In the genomic region with DNA sequence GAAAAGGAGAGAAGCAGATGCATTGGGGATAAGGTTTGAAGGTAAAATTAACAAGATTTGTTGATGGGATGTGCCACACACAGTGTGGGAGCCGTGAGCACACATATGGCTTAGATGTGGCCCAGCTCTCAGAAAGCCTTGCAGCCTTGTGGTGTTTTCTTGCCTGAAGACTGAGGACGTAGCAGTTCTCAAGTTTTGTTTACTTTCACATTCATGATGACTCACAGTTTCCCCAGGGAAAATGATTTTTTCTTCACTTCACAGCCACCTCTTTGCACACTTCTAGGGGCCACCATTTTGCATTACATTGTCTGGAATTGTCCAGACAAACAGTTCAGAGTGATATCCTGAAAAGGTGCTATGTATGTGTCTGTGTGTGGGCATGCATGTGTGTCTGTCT, we compare ENCODE assay signal across 1 cellular context.
TF ChIP-seq lines count a peak whose summit lies in the region.

No MANE protein-coding gene starts in this region.

TF ChIP-seq in GM12878, 131 proteins besides CTCF, POLR2A, EP300 and RAD21 (continued from another document):
- TF ChIP-seq, protein P1, sequence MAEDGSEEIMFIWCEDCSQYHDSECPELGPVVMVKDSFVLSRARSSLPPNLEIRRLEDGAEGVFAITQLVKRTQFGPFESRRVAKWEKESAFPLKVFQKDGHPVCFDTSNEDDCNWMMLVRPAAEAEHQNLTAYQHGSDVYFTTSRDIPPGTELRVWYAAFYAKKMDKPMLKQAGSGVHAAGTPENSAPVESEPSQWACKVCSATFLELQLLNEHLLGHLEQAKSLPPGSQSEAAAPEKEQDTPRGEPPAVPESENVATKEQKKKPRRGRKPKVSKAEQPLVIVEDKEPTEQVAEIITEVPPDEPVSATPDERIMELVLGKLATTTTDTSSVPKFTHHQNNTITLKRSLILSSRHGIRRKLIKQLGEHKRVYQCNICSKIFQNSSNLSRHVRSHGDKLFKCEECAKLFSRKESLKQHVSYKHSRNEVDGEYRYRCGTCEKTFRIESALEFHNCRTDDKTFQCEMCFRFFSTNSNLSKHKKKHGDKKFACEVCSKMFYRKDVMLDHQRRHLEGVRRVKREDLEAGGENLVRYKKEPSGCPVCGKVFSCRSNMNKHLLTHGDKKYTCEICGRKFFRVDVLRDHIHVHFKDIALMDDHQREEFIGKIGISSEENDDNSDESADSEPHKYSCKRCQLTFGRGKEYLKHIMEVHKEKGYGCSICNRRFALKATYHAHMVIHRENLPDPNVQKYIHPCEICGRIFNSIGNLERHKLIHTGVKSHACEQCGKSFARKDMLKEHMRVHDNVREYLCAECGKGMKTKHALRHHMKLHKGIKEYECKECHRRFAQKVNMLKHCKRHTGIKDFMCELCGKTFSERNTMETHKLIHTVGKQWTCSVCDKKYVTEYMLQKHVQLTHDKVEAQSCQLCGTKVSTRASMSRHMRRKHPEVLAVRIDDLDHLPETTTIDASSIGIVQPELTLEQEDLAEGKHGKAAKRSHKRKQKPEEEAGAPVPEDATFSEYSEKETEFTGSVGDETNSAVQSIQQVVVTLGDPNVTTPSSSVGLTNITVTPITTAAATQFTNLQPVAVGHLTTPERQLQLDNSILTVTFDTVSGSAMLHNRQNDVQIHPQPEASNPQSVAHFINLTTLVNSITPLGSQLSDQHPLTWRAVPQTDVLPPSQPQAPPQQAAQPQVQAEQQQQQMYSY (CRISPR knock-in tag; IDR thresholded peaks at IDR 0.05): no peak
- TF ChIP-seq JUNB (IDR thresholded peaks at IDR 0.05) (peak; percentile 91), MXI1 (IDR thresholded peaks at IDR 0.05; ENCODE audit: low read depth, low read length) (0 out of 2 replicates have a peak, but pooled peaks have one; percentile 27), IRF4 (IDR thresholded peaks at IDR 0.05; ENCODE audit: low read depth, low read length) (0 out of 2 replicates have a peak, but pooled peaks have one; percentile 21), MEF2B (IDR thresholded peaks at IDR 0.05; ENCODE audit: partially characterized antibody, poor library complexity, severe bottlenecking) (peak; percentile 95), PAX5 (IDR thresholded peaks at IDR 0.05; ENCODE audit: borderline replicate concordance, low read depth, low read length) (0 out of 2 replicates have a peak, but pooled peaks have one; percentile 25), FOXK2 (IDR thresholded peaks at IDR 0.05) (no peak), ZNF384 (IDR thresholded peaks at IDR 0.05; ENCODE audit: borderline replicate concordance, low read depth, low read length) (peak; percentile 70; the same call in 1 of the 2 replicates), GATAD2B (conservative IDR thresholded peaks at IDR 0.05; ENCODE audit: low read depth) (no peak), MTA2 (IDR thresholded peaks at IDR 0.05; ENCODE audit: low read depth) (peak; percentile 55), RUNX3 (IDR thresholded peaks at IDR 0.05; ENCODE audit: low read length) (peak; percentile 36; the same call in 1 of the 2 replicates), MYB (IDR thresholded peaks at IDR 0.05; ENCODE audit: borderline replicate concordance, low read depth, low read length) (no peak), CREM (IDR thresholded peaks at IDR 0.05; ENCODE audit: low read depth) (no peak)
- TF ChIP-seq, protein P2, sequence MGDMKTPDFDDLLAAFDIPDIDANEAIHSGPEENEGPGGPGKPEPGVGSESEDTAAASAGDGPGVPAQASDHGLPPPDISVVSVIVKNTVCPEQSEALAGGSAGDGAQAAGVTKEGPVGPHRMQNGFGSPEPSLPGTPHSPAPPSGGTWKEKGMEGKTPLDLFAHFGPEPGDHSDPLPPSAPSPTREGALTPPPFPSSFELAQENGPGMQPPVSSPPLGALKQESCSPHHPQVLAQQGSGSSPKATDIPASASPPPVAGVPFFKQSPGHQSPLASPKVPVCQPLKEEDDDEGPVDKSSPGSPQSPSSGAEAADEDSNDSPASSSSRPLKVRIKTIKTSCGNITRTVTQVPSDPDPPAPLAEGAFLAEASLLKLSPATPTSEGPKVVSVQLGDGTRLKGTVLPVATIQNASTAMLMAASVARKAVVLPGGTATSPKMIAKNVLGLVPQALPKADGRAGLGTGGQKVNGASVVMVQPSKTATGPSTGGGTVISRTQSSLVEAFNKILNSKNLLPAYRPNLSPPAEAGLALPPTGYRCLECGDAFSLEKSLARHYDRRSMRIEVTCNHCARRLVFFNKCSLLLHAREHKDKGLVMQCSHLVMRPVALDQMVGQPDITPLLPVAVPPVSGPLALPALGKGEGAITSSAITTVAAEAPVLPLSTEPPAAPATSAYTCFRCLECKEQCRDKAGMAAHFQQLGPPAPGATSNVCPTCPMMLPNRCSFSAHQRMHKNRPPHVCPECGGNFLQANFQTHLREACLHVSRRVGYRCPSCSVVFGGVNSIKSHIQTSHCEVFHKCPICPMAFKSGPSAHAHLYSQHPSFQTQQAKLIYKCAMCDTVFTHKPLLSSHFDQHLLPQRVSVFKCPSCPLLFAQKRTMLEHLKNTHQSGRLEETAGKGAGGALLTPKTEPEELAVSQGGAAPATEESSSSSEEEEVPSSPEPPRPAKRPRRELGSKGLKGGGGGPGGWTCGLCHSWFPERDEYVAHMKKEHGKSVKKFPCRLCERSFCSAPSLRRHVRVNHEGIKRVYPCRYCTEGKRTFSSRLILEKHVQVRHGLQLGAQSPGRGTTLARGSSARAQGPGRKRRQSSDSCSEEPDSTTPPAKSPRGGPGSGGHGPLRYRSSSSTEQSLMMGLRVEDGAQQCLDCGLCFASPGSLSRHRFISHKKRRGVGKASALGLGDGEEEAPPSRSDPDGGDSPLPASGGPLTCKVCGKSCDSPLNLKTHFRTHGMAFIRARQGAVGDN (IDR thresholded peaks at IDR 0.05): no peak
